ENCODE assay signal across 8 cellular contexts in genomic region chr12:88036368-88036965, GRCh38. TPM values are rescaled to one million over a fixed set of nuclear protein-coding genes. Genes with fewer than 3 reads are reported as not detected.
A peak's percentile ranks its signal among the peaks of the same experiment; 100 is the strongest.
DNase-seq lines count a peak whose midpoint lies in the region; ATAC-seq and TF ChIP-seq lines count a peak whose summit lies in the region.

No MANE protein-coding gene starts in this region.

- peaks cover 5% of the 10 kb centered on the region for H3K9me3 Mint-ChIP-seq in neural crest cell

- 57 to 67% methylated on average over 3 of the region's 4 CpGs for WGBS in ectodermal cell, 2 experiments

- H3K27me3 Mint-ChIP-seq in neural crest cell (ENCODE audit: low read depth) = no peaks in the 10 kb centered on the region

- peaks cover 39% of the 10 kb centered on the region for H3K4me1 Mint-ChIP-seq in neural crest cell

- no peak for ATAC-seq in HG03460 (IDR thresholded peaks at IDR 0.05; ENCODE audit: unreplicated experiment)

- H3K27me3 ChIP-seq in OCI-LY1 (ENCODE audit: insufficient read depth, low read length) = no peaks in the 10 kb centered on the region
- no peaks in the 10 kb centered on the region for H3K27me3 ChIP-seq in ectodermal cell (ENCODE audit: control insufficient read depth, insufficient read depth, low read length, poor library complexity, severe bottlenecking)

- H4K20me1 ChIP-seq in OCI-LY1 (ENCODE audit: insufficient read depth, low read length) = no peaks in the 10 kb centered on the region

- no peaks in the 10 kb centered on the region for H3K36me3 Mint-ChIP-seq in neural crest cell (ENCODE audit: low read depth)

- peak overlapping the region; percentile 57 for H3K27ac Mint-ChIP-seq in neural crest cell (ENCODE audit: unreplicated experiment)

- H3K4me1 ChIP-seq in OCI-LY1 (ENCODE audit: insufficient read depth, low read length, severe bottlenecking) (peaks cover 41% of the 10 kb centered on the region), ectodermal cell (ENCODE audit: control insufficient read depth, insufficient read depth, low read length) (peaks cover 4% of the 10 kb centered on the region)

- H3K9ac ChIP-seq in OCI-LY1 (ENCODE audit: low read length) = peak overlapping the region; percentile 87

- TF ChIP-seq CTCF in OCI-LY1 (IDR thresholded peaks at IDR 0.05; ENCODE audit: low read length) = no peak
- no peak for TF ChIP-seq CTCF in neural crest cell (conservative IDR thresholded peaks at IDR 0.05)

- H3K9me3 ChIP-seq in OCI-LY1 (ENCODE audit: low read length) (no peaks in the 10 kb centered on the region), ectodermal cell (ENCODE audit: control insufficient read depth, low read length) (no peaks in the 10 kb centered on the region)

- H3K79me2 ChIP-seq in OCI-LY1 (ENCODE audit: insufficient read depth, low read length) = peaks cover 56% of the 10 kb centered on the region

- H3K36me3 ChIP-seq in OCI-LY1 (ENCODE audit: insufficient read depth, low read length) = peaks cover 31% of the 10 kb centered on the region
- H3K36me3 ChIP-seq in ectodermal cell (ENCODE audit: control insufficient read depth, insufficient read depth, low read length) = no peaks in the 10 kb centered on the region

- H2AFZ ChIP-seq in OCI-LY1 (ENCODE audit: low read length) = no peak overlapping the region

- H3K27ac ChIP-seq in OCI-LY1 (ENCODE audit: low read depth, low read length, poor library complexity, severe bottlenecking) (no peak overlapping the region), ectodermal cell (ENCODE audit: insufficient read depth, low read depth, low read length, poor library complexity, severe bottlenecking) (no peak overlapping the region)

- no peaks in the 10 kb centered on the region for H3F3A ChIP-seq in OCI-LY1 (ENCODE audit: insufficient read depth, low read length)

- H3K4me3 ChIP-seq in OCI-LY1 (ENCODE audit: low read depth, low read length, poor library complexity, severe bottlenecking) (peak overlapping the region; percentile 87), ectodermal cell (ENCODE audit: insufficient read depth, low read depth, low read length) (peak overlapping the region; percentile 93)

- H3K9me2 ChIP-seq in OCI-LY1 (ENCODE audit: low read depth, low read length) = no peaks in the 10 kb centered on the region

- H3K4me3 Mint-ChIP-seq in neural crest cell = peak overlapping the region; percentile 98

- DNase-seq in DMS 273 (lab: John Stamatoyannopoulos, UW; ENCODE audit: unreplicated experiment) (peak; percentile 19), DMS 273 treated with DMSO at 0.1 percent for 48 hours (lab: John Stamatoyannopoulos, UW) (no peak), neural crest cell (ENCODE audit: low read depth, low spot score) (no peak)
- no peak for DNase-seq in activated effector memory CD4-positive, alpha-beta T cell treated with anti-CD3 and anti-CD28 coated beads, Interleukin-2, amount 50 U/mL, for 16 hours
- no peak for DNase-seq in stimulated activated naive CD4-positive, alpha-beta T cell (lab: John Stamatoyannopoulos, UW)

- peak overlapping the region; percentile 87 for H3K4me2 ChIP-seq in OCI-LY1 (ENCODE audit: low read length)

RNA-seq across cellular contexts. Expression of gene C12orf50, which starts 7.3 kb away (rescaled TPM):
- 0.54 TPM for polyA plus RNA-seq in ectodermal cell (2013, experiment 1 of 4)
- polyA plus RNA-seq in ectodermal cell (2013, experiment 2 of 4) = not detected
- polyA plus RNA-seq in ectodermal cell (2013, experiment 3 of 4) = not detected
- polyA plus RNA-seq in ectodermal cell (2013, experiment 4 of 4) = not detected
- 0.30 and 0.37 TPM in 2 replicates for total RNA-seq in neural crest cell
